14 cellular contexts compared by ENCODE assay signal in genomic region chr12:122963928-122964240, GRCh38. TPM values are rescaled to one million over a fixed set of nuclear protein-coding genes. Genes with fewer than 3 reads are reported as not detected.
DNase-seq lines count a peak whose midpoint lies in the region; ATAC-seq, FAIRE-seq and TF ChIP-seq lines count a peak whose summit lies in the region.
"Had no signal": no experiment of that assay in that cellular context is flagged by ENCODE, and none has a peak within 500 bp of the region (broad histone marks: within the 10 kb centered on the region; RNA-seq: fewer than 3 reads in every experiment).

No MANE protein-coding gene starts in this region.

- ATAC-seq in PC-3 (no peak), GM21526 (IDR thresholded peaks at IDR 0.05; ENCODE audit: low FRiP score, unreplicated experiment) (no peak), upper lobe of right lung (no peak)
- ATAC-seq: effector memory CD8-positive, alpha-beta T cell had no signal

- H3K9ac ChIP-seq in PC-3 (ENCODE audit: low read length), result no peak overlapping the region

- no peaks in the 10 kb centered on the region for H3K9me2 ChIP-seq in PC-3 (replicated peaks; ENCODE audit: low read length)

- H3K4me2 ChIP-seq in PC-3 (ENCODE audit: low read length), result peak overlapping the region; percentile 25; the same call in 1 of the 2 replicates

- H3K4me3 ChIP-seq in PC-3 (ENCODE audit: low read length), result no peak overlapping the region
- H3K4me3 ChIP-seq in upper lobe of right lung, result no peak overlapping the region

- FAIRE-seq in frontal cortex (lab: Jason Lieb, UNC), result no peak
- FAIRE-seq: small intestine had no signal

- no peaks in the 10 kb centered on the region for H4K20me1 ChIP-seq in PC-3 (ENCODE audit: low read length)

- H3K27ac ChIP-seq in PC-3 (ENCODE audit: low read length), result no peak overlapping the region
- H3K27ac ChIP-seq in upper lobe of right lung, result no peak overlapping the region

- peaks cover 35% of the 10 kb centered on the region for H3K79me2 ChIP-seq in PC-3 (ENCODE audit: low read length)

- H3F3A ChIP-seq in PC-3 (ENCODE audit: low read length, unreplicated experiment), result no peaks in the 10 kb centered on the region

- H2AFZ ChIP-seq in PC-3 (ENCODE audit: low read length), result no peak overlapping the region

- POLR2A ChIA-PET in PC-3 (lab: Charles Lee; ENCODE audit: unreplicated experiment), result no interaction called here

- no TSS peak for BruUV-seq in PC-3 (replicated peaks; lab: Mats Ljungman, UMichigan)

- CTCF ChIA-PET in PC-3 (lab: Charles Lee), result no interaction called here

- TF ChIP-seq CTCF in PC-3 (conservative IDR thresholded peaks at IDR 0.05; ENCODE audit: low read depth, low read length) (no peak), upper lobe of right lung (IDR thresholded peaks at IDR 0.05) (no peak)

- DNase-seq in GM03348 (ENCODE audit: low spot score) (peak; percentile 51), PC-3 (no peak), frontal cortex (ENCODE audit: low spot score in 2 of 2) (peak; percentile 55 to 66), posterior vena cava (ENCODE audit: low spot score) (peak; percentile 82), upper lobe of right lung (no peak), SK-N-DZ (ENCODE audit: low spot score) (no peak)
- no peak for DNase-seq in stimulated activated CD4-positive, alpha-beta T cell treated with anti-CD3 and anti-CD28 coated beads, Interleukin-2, amount 100 ng/mL, for 48 hours
- DNase-seq: activated CD8-positive, alpha-beta memory T cell treated with anti-CD3 and anti-CD28 coated beads for 24 hours; CD8-positive, alpha-beta memory T cell; effector memory CD8-positive, alpha-beta T cell; hippocampal formation; midbrain; small intestine had no signal

- H3K27me3 ChIP-seq in PC-3 (ENCODE audit: low read length) (no peaks in the 10 kb centered on the region), upper lobe of right lung (no peaks in the 10 kb centered on the region)

- H3K4me1 ChIP-seq in PC-3 (ENCODE audit: insufficient read depth, low read length) (peaks cover 22% of the 10 kb centered on the region), upper lobe of right lung (peaks cover 21% of the 10 kb centered on the region)

- intact Hi-C loops in PC-3 (cut with micrococcal nuclease) (no loop called here), posterior vena cava (cut with DNase I) (no loop called here), upper lobe of right lung (cut with DNase I) (no loop called here)

- H3K9me3 ChIP-seq in PC-3 (ENCODE audit: low read length), result no peaks in the 10 kb centered on the region
- no peaks in the 10 kb centered on the region for H3K9me3 ChIP-seq in upper lobe of right lung

- H3K36me3 ChIP-seq in PC-3 (ENCODE audit: low read depth, low read length) (no peaks in the 10 kb centered on the region), upper lobe of right lung (no peaks in the 10 kb centered on the region)

RNA-seq across cellular contexts. Expression of gene ABCB9, which starts 2.4 kb away (rescaled TPM):
- total RNA-seq in PC-3 (2014; rRNA removed) (18.4 and 20.9 TPM in 2 replicates), frontal cortex (17.5 TPM), posterior vena cava (1 to 10 TPM; 3.4 to 5.3 TPM), upper lobe of right lung (5.2 TPM)
- polyA plus RNA-seq in SK-N-DZ (2014; cell fraction: cytosol; rRNA removed), result 7.0 and 8.9 TPM in 2 replicates
- polyA plus RNA-seq in SK-N-DZ (2014; cell fraction: nucleus; rRNA removed), result 10.2 and 16.0 TPM in 2 replicates

RNA-seq across cellular contexts. Expression of gene OGFOD2, which starts 11.2 kb away (rescaled TPM):
- 33.3 and 35.6 TPM in 2 replicates for total RNA-seq in PC-3 (2014; rRNA removed)
- 4.5 TPM for total RNA-seq in frontal cortex
- total RNA-seq in posterior vena cava, result 1 to 10 TPM; 7.6 to 9.6 TPM
- total RNA-seq in upper lobe of right lung, result 13.7 TPM
- 27.5 and 33.9 TPM in 2 replicates for polyA plus RNA-seq in SK-N-DZ (2014; cell fraction: cytosol; rRNA removed)
- 77.4 and 108 TPM in 2 replicates for polyA plus RNA-seq in SK-N-DZ (2014; cell fraction: nucleus; rRNA removed)

RNA-seq across cellular contexts. Expression of gene ARL6IP4, which starts 16.6 kb away (rescaled TPM):
- 363 and 486 TPM in 2 replicates for total RNA-seq in PC-3 (2014; rRNA removed)
- total RNA-seq in frontal cortex, result 24.9 TPM
- total RNA-seq in posterior vena cava, result 100 to 1,000 TPM; 125 to 132 TPM
- total RNA-seq in upper lobe of right lung, result 124 TPM
- 290 and 383 TPM in 2 replicates for polyA plus RNA-seq in SK-N-DZ (2014; cell fraction: cytosol; rRNA removed)
- 441 and 504 TPM in 2 replicates for polyA plus RNA-seq in SK-N-DZ (2014; cell fraction: nucleus; rRNA removed)

Comparison
In these comparisons a context has a peak if more than half of its experiments do, and no peak if none do; other contexts are left out.
1. DNase-seq: peak in GM03348 (single experiment), frontal cortex (2 of 2) and posterior vena cava (single experiment); none in PC-3 (single experiment), upper lobe of right lung (single experiment), stimulated activated CD4-positive, alpha-beta T cell treated with anti-CD3 and anti-CD28 coated beads, Interleukin-2, amount 100 ng/mL, for 48 hours (0 of 2) and SK-N-DZ (single experiment).